ENCODE assay signal across 9 cellular contexts in genomic region chr1:2050793-2051682, GRCh38. TPM values are rescaled to one million over a fixed set of nuclear protein-coding genes. Genes with fewer than 3 reads are reported as not detected.
DNase-seq lines count a peak whose midpoint lies in the region; ATAC-seq and TF ChIP-seq lines count a peak whose summit lies in the region.
"Had no signal": no experiment of that assay in that cellular context is flagged by ENCODE, and none has a peak within 500 bp of the region (broad histone marks: within the 10 kb centered on the region; RNA-seq: fewer than 3 reads in every experiment).

No MANE protein-coding gene starts in this region.

- DNase-seq in activated T-cell treated with anti-CD3 and anti-CD28 coated beads, Interleukin-2, amount 50 U/mL, for 4 hours, result no peak
- no peak for DNase-seq in activated T-cell treated with anti-CD3 and anti-CD28 coated beads, Interleukin-2, amount 50 U/mL, for 1 hour
- DNase-seq in lung (ENCODE audit: low spot score), result no peak
- no peak for DNase-seq in tibial nerve (ENCODE audit: low spot score in 2 of 2)
- DNase-seq in cerebellar cortex (ENCODE audit: low spot score), result no peak

- 16% methylated on average over 79 to 84 of the region's 84 CpGs for WGBS in lung, 2 donors
- WGBS in tibial nerve, 2 donors, result 14 to 17% methylated on average over 34 to 45 of the region's 84 CpGs

- H3K27ac Mint-ChIP-seq in brain, result no peak overlapping the region

- TF ChIP-seq CTCF in brain (conservative IDR thresholded peaks at IDR 0.05) (no peak), lung (IDR thresholded peaks at IDR 0.05; ENCODE audit: control extremely low read depth, extremely low read depth) (no peak), tibial nerve (IDR thresholded peaks at IDR 0.05) (no peak)

- no peak for TF ChIP-seq EP300 in tibial nerve (IDR thresholded peaks at IDR 0.05)

- no peak for ATAC-seq in activated T-cell treated with anti-CD3 and anti-CD28 coated beads, Interleukin-2, amount 50 U/mL, for 4 hours
- ATAC-seq in lung (ENCODE audit: insufficient read depth, low FRiP score), result no peak
- ATAC-seq in HG03159 (IDR thresholded peaks at IDR 0.05; ENCODE audit: unreplicated experiment), result no peak
- no peak for ATAC-seq in GM18519 (IDR thresholded peaks at IDR 0.05; ENCODE audit: low FRiP score, unreplicated experiment)

- H3K9me3 ChIP-seq in lung (ENCODE audit: control insufficient read depth in 2 of 2, insufficient read depth in 1 of 2, low read length in 1 of 2), result no peaks in the 10 kb centered on the region
- H3K9me3 ChIP-seq in tibial nerve, result no peaks in the 10 kb centered on the region

- no peak for TF ChIP-seq POLR2A in tibial nerve (IDR thresholded peaks at IDR 0.05)

- H3K4me1 ChIP-seq in lung (ENCODE audit: control insufficient read depth in 2 of 2, insufficient read depth in 2 of 2, low read length in 2 of 2) (peaks cover 0 to 9% of the 10 kb centered on the region in 2 donors), tibial nerve (peaks cover 0 to 19% (median 5%) of the 10 kb centered on the region in 4 donors)

- peak overlapping the region; percentile 75 for H3K4me3 Mint-ChIP-seq in activated T-cell treated with anti-CD3 and anti-CD28 coated beads, Interleukin-2, amount 50 U/mL, for 4 hours
- peak overlapping the region in 4 of 5 experiments; percentile 43 to 63 (median 59) for H3K4me3 Mint-ChIP-seq in brain

- peaks cover 10% of the 10 kb centered on the region for H3K27me3 Mint-ChIP-seq in activated T-cell treated with anti-CD3 and anti-CD28 coated beads, Interleukin-2, amount 50 U/mL, for 4 hours (ENCODE audit: low read depth)
- peaks cover 72% of the 10 kb centered on the region for H3K27me3 Mint-ChIP-seq in brain

- H3K36me3 Mint-ChIP-seq in activated T-cell treated with anti-CD3 and anti-CD28 coated beads, Interleukin-2, amount 50 U/mL, for 4 hours (ENCODE audit: insufficient read depth), result peaks cover 2% of the 10 kb centered on the region
- no peaks in the 10 kb centered on the region for H3K36me3 Mint-ChIP-seq in brain

- H3K36me3 ChIP-seq in lung (ENCODE audit: control insufficient read depth in 2 of 2, insufficient read depth in 2 of 2, low read length in 2 of 2) (no peaks in the 10 kb centered on the region), tibial nerve (no peaks in the 10 kb centered on the region)

- H3K4me3 ChIP-seq in lung (peak overlapping the region; percentile 60), tibial nerve (peak overlapping the region in 3 of 4 donors; percentile 6 to 53 (median 47))

- H3K27ac ChIP-seq in lung (ENCODE audit: low read depth in 1 of 2, low read length in 1 of 2) (peak overlapping the region in 1 of 2 donors; percentile 89), tibial nerve (peak overlapping the region in 1 of 4 donors; percentile 74)

- H3K27me3 ChIP-seq in lung (ENCODE audit: control insufficient read depth, insufficient read depth), result no peaks in the 10 kb centered on the region
- peaks cover 4 to 73% of the 10 kb centered on the region in 2 donors for H3K27me3 ChIP-seq in tibial nerve

- H3K9me3 Mint-ChIP-seq in activated T-cell treated with anti-CD3 and anti-CD28 coated beads, Interleukin-2, amount 50 U/mL, for 4 hours, result no peaks in the 10 kb centered on the region
- H3K9me3 Mint-ChIP-seq in brain, result peaks cover 0 to 6% (median 3%) of the 10 kb centered on the region in 5 experiments

- peaks cover 9% of the 10 kb centered on the region for H3K4me1 Mint-ChIP-seq in activated T-cell treated with anti-CD3 and anti-CD28 coated beads, Interleukin-2, amount 50 U/mL, for 4 hours (ENCODE audit: low read depth)
- H3K4me1 Mint-ChIP-seq in brain, result peaks cover 7% of the 10 kb centered on the region

RNA-seq across cellular contexts. Expression of gene PRKCZ, which starts 0.8 kb away (rescaled TPM):
- 10 to 100 TPM; 15.0 to 15.6 (median 15.0) TPM for total RNA-seq in activated T-cell treated with anti-CD3 and anti-CD28 coated beads, Interleukin-2, amount 50 U/mL, for 4 hours
- 76.5 TPM for polyA plus RNA-seq in brain (ENCODE audit: insufficient read depth, low read depth, low replicate concordance)
- 100 to 1,000 TPM; 100 to 149 TPM for total RNA-seq in lung
- polyA plus RNA-seq in lung, result 100 to 1,000 TPM in 1 of 2 donors, 10 to 100 TPM in 1; 55.2 to 133 TPM
- 1 to 10 TPM; 2.0 to 3.9 (median 2.8) TPM for total RNA-seq in tibial nerve

RNA-seq across cellular contexts. Expression of gene GABRD, which starts 31.9 kb away (rescaled TPM):
- not detected for total RNA-seq in activated T-cell treated with anti-CD3 and anti-CD28 coated beads, Interleukin-2, amount 50 U/mL, for 4 hours
- polyA plus RNA-seq in brain (ENCODE audit: insufficient read depth, low read depth, low replicate concordance) (28.0 TPM), lung (1 to 10 TPM in 1 of 2 donors, under 1 TPM in 1; 0.41 to 2.9 TPM)
- total RNA-seq in lung (1 to 10 TPM in 1 of 2 donors, under 1 TPM in 1; 0.74 to 6.8 TPM), tibial nerve (1 to 10 TPM in 1 of 4 donors, not detected in 3; 1.0 TPM)
- total RNA-seq: activated CD8-positive, alpha-beta memory T cell treated with anti-CD3 and anti-CD28 coated beads for 36 hours had no signal

RNA-seq across cellular contexts. Expression of gene CFAP74, which starts 47.5 kb away (rescaled TPM):
- not detected for total RNA-seq in activated T-cell treated with anti-CD3 and anti-CD28 coated beads, Interleukin-2, amount 50 U/mL, for 4 hours
- polyA plus RNA-seq in brain (ENCODE audit: insufficient read depth, low read depth, low replicate concordance), result 0.93 TPM
- 10 to 100 TPM in 1 of 2 donors, 1 to 10 TPM in 1; 7.3 to 20.8 TPM for total RNA-seq in lung
- polyA plus RNA-seq in lung, result 1 to 10 TPM; 3.1 to 3.2 TPM
- not detected for total RNA-seq in tibial nerve
- total RNA-seq: activated CD8-positive, alpha-beta memory T cell treated with anti-CD3 and anti-CD28 coated beads for 36 hours had no signal

Comparison
In these comparisons a context has a peak if more than half of its experiments do, and no peak if none do; other contexts are left out.
1. RNA of gene PRKCZ, which starts 0.8 kb away (total RNA-seq): 100 to 149 TPM in lung; 15.0 to 15.6 TPM in activated T-cell treated with anti-CD3 and anti-CD28 coated beads, Interleukin-2, amount 50 U/mL, for 4 hours and 2.0 to 3.9 TPM in tibial nerve; every median in the first group is over 4 times any median in the second.
2. RNA of gene CFAP74, which starts 47.5 kb away (total RNA-seq): 7.3 to 20.8 TPM in lung; not detected in activated T-cell treated with anti-CD3 and anti-CD28 coated beads, Interleukin-2, amount 50 U/mL, for 4 hours and not detected in tibial nerve; every median in the first group is over 4 times any median in the second.